20 cellular contexts compared by ENCODE assay signal in genomic region chr2:160469164-160469563, GRCh38. TPM values are rescaled to one million over a fixed set of nuclear protein-coding genes. Genes with fewer than 3 reads are reported as not detected.
DNase-seq lines count a peak whose midpoint lies in the region; ATAC-seq and TF ChIP-seq lines count a peak whose summit lies in the region.
"Had no signal": no experiment of that assay in that cellular context is flagged by ENCODE, and none has a peak within 500 bp of the region (broad histone marks: within the 10 kb centered on the region; RNA-seq: fewer than 3 reads in every experiment).

No MANE protein-coding gene starts in this region.

- intact Hi-C loops in stomach (cut with DNase I; ENCODE audit: low total_unique reads) = no loop called here
- intact Hi-C loops in ovary (cut with DNase I) = no loop called here

- H3K27me3 ChIP-seq in muscle layer of colon (ENCODE audit: control insufficient read depth in 1 of 2, insufficient read depth in 2 of 2, low read length in 2 of 2) (no peaks in the 10 kb centered on the region), stomach (no peaks in the 10 kb centered on the region), SK-N-SH (ENCODE audit: insufficient read depth) (no peaks in the 10 kb centered on the region), ovary (no peaks in the 10 kb centered on the region)
- H3K27me3 ChIP-seq: ascending aorta, BLaER1, testis had no signal

- H4K20me1 ChIP-seq in SK-N-SH (ENCODE audit: insufficient read depth) = peaks cover 86% of the 10 kb centered on the region
- H4K20me1 ChIP-seq: BLaER1 had no signal

- no peak overlapping the region for H2AFZ ChIP-seq in SK-N-SH (ENCODE audit: low read depth)

- WGBS in adipose tissue, 3 donors = 77 to 90% (median 82%) methylated on average over 6 of the region's 6 CpGs
- WGBS in stomach, 5 donors = 81 to 89% (median 88%) methylated on average over 6 of the region's 6 CpGs
- 81% methylated on average over 6 of the region's 6 CpGs for WGBS in SK-N-SH (ENCODE audit: low lambda C conversion rate)
- 50 to 66% (median 52%) methylated on average over 6 of the region's 6 CpGs for WGBS in ovary, 3 donors

- H3K9me3 ChIP-seq in muscle layer of colon (ENCODE audit: low read length) (no peaks in the 10 kb centered on the region), stomach (no peaks in the 10 kb centered on the region), SK-N-SH (no peaks in the 10 kb centered on the region; the same call in 1 of the 2 replicates), ovary (no peaks in the 10 kb centered on the region)
- H3K9me3 ChIP-seq: ascending aorta, BLaER1, testis had no signal

- H3K4me1 ChIP-seq in muscle layer of colon (ENCODE audit: insufficient read depth, low read length) (peaks cover 55% of the 10 kb centered on the region), stomach (peaks cover 6 to 54% (median 25%) of the 10 kb centered on the region in 4 donors), SK-N-SH (ENCODE audit: control insufficient read depth in 1 of 2, insufficient read depth in 2 of 2, low read depth in 1 of 2, low read length in 1 of 2) (peaks cover 5 to 26% of the 10 kb centered on the region in 2 experiments; a peak in 3 of 4 replicates), ovary (ENCODE audit: insufficient read depth) (peaks cover 13% of the 10 kb centered on the region)
- H3K4me1 ChIP-seq: BLaER1 had no signal

- H3K9me2 ChIP-seq in SK-N-SH = no peaks in the 10 kb centered on the region

- peak overlapping the region; percentile 9 for H3K4me3 Mint-ChIP-seq in activated T-cell treated with anti-CD3 and anti-CD28 coated beads, Interleukin-2, amount 50 U/mL, for 4 hours
- H3K4me3 Mint-ChIP-seq: activated B cell treated with CpG ODN at 0.5 μM for 24 hours; T-helper 1 cell treated with Interleukin-12 subunit alpha and Interleukin-12 subunit beta and Interleukin-4 antibody, amounts not matched to agents 30 μg/mL and 1 μg/mL, for 36 hours had no signal

- H3K79me2 ChIP-seq in SK-N-SH (ENCODE audit: insufficient read depth) = peaks cover 91% of the 10 kb centered on the region

- no peaks in the 10 kb centered on the region for H3K9me3 Mint-ChIP-seq in activated T-cell treated with anti-CD3 and anti-CD28 coated beads, Interleukin-2, amount 50 U/mL, for 4 hours
- H3K9me3 Mint-ChIP-seq: activated B cell treated with CpG ODN at 0.5 μM for 24 hours; T-helper 1 cell treated with Interleukin-12 subunit alpha and Interleukin-12 subunit beta and Interleukin-4 antibody, amounts not matched to agents 30 μg/mL and 1 μg/mL, for 36 hours had no signal

- H3K9ac ChIP-seq in muscle layer of colon (ENCODE audit: low read length) (no peak overlapping the region), SK-N-SH (no peak overlapping the region)
- H3K9ac ChIP-seq: BLaER1, KMS-11 had no signal

- TF ChIP-seq CTCF in stomach (IDR thresholded peaks at IDR 0.05) (no peak), SK-N-SH (IDR thresholded peaks at IDR 0.05) (no peak), ovary (IDR thresholded peaks at IDR 0.05) (no peak)

- no peak overlapping the region for H3K4me2 ChIP-seq in SK-N-SH
- H3K4me2 ChIP-seq: BLaER1, KMS-11 had no signal

- no peaks in the 10 kb centered on the region for H3K36me3 Mint-ChIP-seq in activated T-cell treated with anti-CD3 and anti-CD28 coated beads, Interleukin-2, amount 50 U/mL, for 4 hours (ENCODE audit: insufficient read depth)

- no peaks in the 10 kb centered on the region for H3K27me3 Mint-ChIP-seq in activated T-cell treated with anti-CD3 and anti-CD28 coated beads, Interleukin-2, amount 50 U/mL, for 4 hours (ENCODE audit: low read depth)
- H3K27me3 Mint-ChIP-seq: progenitor cell of endocrine pancreas had no signal

- H3F3A ChIP-seq in SK-N-SH (replicated peaks; ENCODE audit: insufficient read depth) = no peaks in the 10 kb centered on the region

- peaks cover 75% of the 10 kb centered on the region for H3K4me1 Mint-ChIP-seq in activated T-cell treated with anti-CD3 and anti-CD28 coated beads, Interleukin-2, amount 50 U/mL, for 4 hours (ENCODE audit: low read depth)
- H3K4me1 Mint-ChIP-seq: activated B cell treated with CpG ODN at 0.5 μM for 24 hours had no signal

- TF ChIP-seq EP300 in stomach (IDR thresholded peaks at IDR 0.05) = no peak
- TF ChIP-seq EP300 in SK-N-SH (IDR thresholded peaks at IDR 0.05; ENCODE audit: borderline replicate concordance in 1 of 2, low read depth in 1 of 2, low read length in 1 of 2) = no peak
- no peak for TF ChIP-seq EP300 in ovary (IDR thresholded peaks at IDR 0.05)

- H3K36me3 ChIP-seq in muscle layer of colon (ENCODE audit: insufficient read depth, low read length) = no peaks in the 10 kb centered on the region
- no peaks in the 10 kb centered on the region for H3K36me3 ChIP-seq in stomach
- no peaks in the 10 kb centered on the region for H3K36me3 ChIP-seq in SK-N-SH (replicated peaks in 1 of 2; ENCODE audit: control insufficient read depth in 1 of 2, insufficient read depth in 2 of 2, low read length in 1 of 2)
- no peaks in the 10 kb centered on the region for H3K36me3 ChIP-seq in ovary
- H3K36me3 ChIP-seq: ascending aorta, BLaER1 had no signal

- CTCF ChIA-PET in SK-N-SH (lab: Yijun Ruan, JAX) = interaction anchor here (0.9 kb wide), 1 partner anchor 40 kb away, joined by 3 read pairs; no protein-coding TSS in a partner anchor

- H3K27ac ChIP-seq in adipose tissue (ENCODE audit: low read depth, low read length) (peak overlapping the region; percentile 26), muscle layer of colon (ENCODE audit: low read depth, low read length) (peak overlapping the region; percentile 61), stomach (peak overlapping the region in 3 of 5 donors; percentile 27 to 44 (median 39)), SK-N-SH (ENCODE audit: low read depth in 2 of 2, low read length in 1 of 2) (no peak overlapping the region; a peak in 1 of 4 replicates), ovary (no peak overlapping the region)
- H3K27ac ChIP-seq: ascending aorta, BLaER1, KMS-11, testis had no signal

- TF ChIP-seq POLR2A in stomach (IDR thresholded peaks at IDR 0.05) (no peak), ovary (IDR thresholded peaks at IDR 0.05) (no peak)

- ATAC-seq in activated T-cell treated with anti-CD3 and anti-CD28 coated beads, Interleukin-2, amount 50 U/mL, for 4 hours = no peak
- ATAC-seq: GM12878, left colon had no signal

- H3K4me3 ChIP-seq in muscle layer of colon (ENCODE audit: low read depth in 1 of 2, low read length in 2 of 2) (peak overlapping the region in 1 of 2 donors; percentile 10), stomach (no peak overlapping the region), SK-N-SH (ENCODE audit: low read depth in 2 of 2, low read length in 1 of 2) (no peak overlapping the region), ovary (no peak overlapping the region)
- H3K4me3 ChIP-seq: ascending aorta, BLaER1, GM12878, testis had no signal

- POLR2A ChIA-PET in SK-N-SH (lab: Yijun Ruan, JAX) = no interaction called here

- DNase-seq in activated T-cell treated with anti-CD3 and anti-CD28 coated beads, Interleukin-2, amount 50 U/mL, for 4 hours = no peak
- DNase-seq in activated T-cell treated with anti-CD3 and anti-CD28 coated beads for 4 hours (no peak), stomach (no peak), SK-N-SH (no peak), ovary (no peak)
- DNase-seq in activated CD8-positive, alpha-beta memory T cell treated with anti-CD3 and anti-CD28 coated beads, Interleukin-2, amount 50 U/mL, for 4 hours = no peak
- DNase-seq: activated B cell treated with CpG ODN at 0.5 μM for 24 hours; activated CD8-positive, alpha-beta memory T cell treated with anti-CD3 and anti-CD28 coated beads for 24 hours; activated gamma-delta T cell; left colon; NCI-H510A treated with DMSO at 0.1 percent for 48 hours; testis had no signal

- no peak for TF ChIP-seq RAD21 in SK-N-SH (IDR thresholded peaks at IDR 0.05; ENCODE audit: low read length)

TF ChIP-seq in SK-N-SH, 30 proteins besides CTCF, POLR2A, EP300 and RAD21:
- TF ChIP-seq, protein P1, sequence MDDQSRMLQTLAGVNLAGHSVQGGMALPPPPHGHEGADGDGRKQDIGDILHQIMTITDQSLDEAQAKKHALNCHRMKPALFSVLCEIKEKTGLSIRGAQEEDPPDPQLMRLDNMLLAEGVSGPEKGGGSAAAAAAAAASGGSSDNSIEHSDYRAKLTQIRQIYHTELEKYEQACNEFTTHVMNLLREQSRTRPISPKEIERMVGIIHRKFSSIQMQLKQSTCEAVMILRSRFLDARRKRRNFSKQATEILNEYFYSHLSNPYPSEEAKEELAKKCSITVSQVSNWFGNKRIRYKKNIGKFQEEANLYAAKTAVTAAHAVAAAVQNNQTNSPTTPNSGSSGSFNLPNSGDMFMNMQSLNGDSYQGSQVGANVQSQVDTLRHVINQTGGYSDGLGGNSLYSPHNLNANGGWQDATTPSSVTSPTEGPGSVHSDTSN (IDR thresholded peaks at IDR 0.05) = no peak
- TF ChIP-seq FOXJ3 (CRISPR knock-in tag; IDR thresholded peaks at IDR 0.05) = no peak
- no peak for TF ChIP-seq NFIC (IDR thresholded peaks at IDR 0.05; ENCODE audit: borderline replicate concordance)
- TF ChIP-seq RCOR1 (IDR thresholded peaks at IDR 0.05; ENCODE audit: low read length) = no peak

RNA-seq across cellular contexts. Expression of gene RBMS1, which starts 24.4 kb away (rescaled TPM):
- 10 to 100 TPM; 47.1 to 63.4 (median 56.3) TPM for total RNA-seq in activated T-cell treated with anti-CD3 and anti-CD28 coated beads, Interleukin-2, amount 50 U/mL, for 4 hours
- polyA plus RNA-seq in adipose tissue = 10 to 100 TPM in 2 of 3 donors, 1 to 10 TPM in 1; 8.5 to 75.7 (median 67.0) TPM
- 100 to 1,000 TPM in 1 of 5 donors, 10 to 100 TPM in 3, 1 to 10 TPM in 1; 4.3 to 134 (median 32.7) TPM for total RNA-seq in stomach
- polyA plus RNA-seq in stomach = 10 to 100 TPM; 15.6 to 27.5 (median 24.7) TPM
- 56.5 and 63.8 TPM in 2 replicates for polyA plus RNA-seq in SK-N-SH (2012; rRNA removed)
- polyA plus RNA-seq in SK-N-SH (2012; cell fraction: cytosol; rRNA removed) = 61.4 and 63.8 TPM in 2 replicates
- 46.6 and 88.8 TPM in 2 replicates for polyA plus RNA-seq in SK-N-SH (2012; cell fraction: nucleus; rRNA removed)
- 10 to 100 TPM; 67.5 to 91.9 (median 73.8) TPM for total RNA-seq in ovary
- 10 to 100 TPM; 50.7 to 89.4 TPM for polyA plus RNA-seq in ovary

Comparison
In these comparisons a context has a peak if more than half of its experiments do, and no peak if none do; other contexts are left out.
1. H3K27ac ChIP-seq: peak in adipose tissue (single experiment), muscle layer of colon (single experiment) and stomach (3 of 5); none in SK-N-SH (0 of 2) and ovary (0 of 2).